In genomic region chr5:1759378-1759970, GRCh38 we compare ENCODE assay signal across 31 cellular contexts. TPM values are rescaled to one million over a fixed set of nuclear protein-coding genes. Genes with fewer than 3 reads are reported as not detected.
A peak's percentile ranks its signal among the peaks of the same experiment; 100 is the strongest.
DNase-seq lines count a peak whose midpoint lies in the region; ATAC-seq and TF ChIP-seq lines count a peak whose summit lies in the region.
"Had no signal": no experiment of that assay in that cellular context is flagged by ENCODE, and none has a peak within 500 bp of the region (broad histone marks: within the 10 kb centered on the region; RNA-seq: fewer than 3 reads in every experiment).

No MANE protein-coding gene starts in this region.

- TF ChIP-seq POLR2A in ovary (IDR thresholded peaks at IDR 0.05) = no peak

- no peak for ATAC-seq in Right ventricle myocardium superior (ENCODE audit: poor library complexity)
- no peak for ATAC-seq in left ventricle myocardium superior
- ATAC-seq: GM12878; mucosa of descending colon; natural killer cell treated with Interleukin-12 subunit alpha and Interleukin-12 subunit beta and Interleukin-15 and Interleukin-18, amount 100 ng/mL, for 72 hours had no signal

- H3K4me3 Mint-ChIP-seq in chondrocyte (ENCODE audit: unreplicated experiment) = no peak overlapping the region
- H3K4me3 Mint-ChIP-seq: brain; natural killer cell treated with Interleukin-12 subunit alpha and Interleukin-12 subunit beta and Interleukin-15 and Interleukin-18, amount 100 ng/mL, for 72 hours; T-helper 2 cell treated with Interferon-gamma antibody and Interleukin-4, amounts not matched to agents 5 μg/mL and 100 μg/mL, for 36 hours had no signal

- H3K27me3 ChIP-seq in ovary = no peaks in the 10 kb centered on the region
- H3K27me3 ChIP-seq: uterus had no signal

- TF ChIP-seq EP300 in ovary (IDR thresholded peaks at IDR 0.05) = no peak

- peaks cover 7% of the 10 kb centered on the region for H3K9me3 Mint-ChIP-seq in chondrocyte (ENCODE audit: low read depth)
- H3K9me3 Mint-ChIP-seq: natural killer cell treated with Interleukin-12 subunit alpha and Interleukin-12 subunit beta and Interleukin-15 and Interleukin-18, amount 100 ng/mL, for 72 hours had no signal

- intact Hi-C loops in Right ventricle myocardium superior (cut with DNase I) = no loop called here
- intact Hi-C loops in left ventricle myocardium superior (cut with micrococcal nuclease) = no loop called here
- intact Hi-C loops in ovary (cut with DNase I) = no loop called here

- H3K36me3 Mint-ChIP-seq in chondrocyte (ENCODE audit: low read depth) = no peaks in the 10 kb centered on the region
- H3K36me3 Mint-ChIP-seq: natural killer cell treated with Interleukin-12 subunit alpha and Interleukin-12 subunit beta and Interleukin-15 and Interleukin-18, amount 100 ng/mL, for 72 hours had no signal

- no peaks in the 10 kb centered on the region for H3K4me1 ChIP-seq in ovary (ENCODE audit: insufficient read depth)
- H3K4me1 ChIP-seq: esophagus squamous epithelium, uterus had no signal

- H3K4me3 ChIP-seq in ovary = no peak overlapping the region
- H3K4me3 ChIP-seq: dorsolateral prefrontal cortex, esophagus squamous epithelium, GM12878, GM23248, mucosa of descending colon, uterus had no signal

- 75 to 81% (median 79%) methylated on average over 13 of the region's 13 CpGs for WGBS in ovary, 3 donors

- DNase-seq in Right ventricle myocardium superior = peak; percentile 27
- no peak for DNase-seq in left ventricle myocardium superior
- peak; percentile 46 for DNase-seq in chondrocyte (ENCODE audit: low spot score)
- DNase-seq in ovary = peak in 3 of 5 donors; percentile 1 to 15 (median 2)
- no peak for DNase-seq in HuH-7.5 (ENCODE audit: low spot score)
- no peak for DNase-seq in NCI-H2029 (lab: John Stamatoyannopoulos, UW)
- DNase-seq in glomerular visceral epithelial cell (ENCODE audit: extremely low spot score) = no peak
- DNase-seq: ACHN; activated CD4-positive, alpha-beta T cell treated with anti-CD3 and anti-CD28 coated beads for 4 hours; activated naive CD4-positive, alpha-beta T cell treated with anti-CD3 and anti-CD28 coated beads, Interleukin-2, amount 50 U/mL, for 16 hours; cerebellar nuclear complex; DMS153; esophagus squamous epithelium; foreskin melanocyte; GM23248; Karpas-422; kidney glomerular epithelial cell; mucosa of descending colon; NCI-H1417; NCI-H2081 treated with DMSO at 0.1 percent for 48 hours; NCI-H446; NCI-H774; retina; small intestine; stimulated activated naive CD4-positive, alpha-beta T cell had no signal

- no peak overlapping the region for H3K27ac Mint-ChIP-seq in chondrocyte (ENCODE audit: unreplicated experiment)
- H3K27ac Mint-ChIP-seq: brain; natural killer cell treated with Interleukin-12 subunit alpha and Interleukin-12 subunit beta and Interleukin-15 and Interleukin-18, amount 100 ng/mL, for 72 hours; T-helper 2 cell treated with Interferon-gamma antibody and Interleukin-4, amounts not matched to agents 5 μg/mL and 100 μg/mL, for 36 hours had no signal

- peaks cover 2% of the 10 kb centered on the region for H3K4me1 Mint-ChIP-seq in chondrocyte (ENCODE audit: low read depth)

- TF ChIP-seq CTCF in chondrocyte (IDR thresholded peaks at IDR 0.05) (no peak), ovary (IDR thresholded peaks at IDR 0.05) (no peak)

- H3K27ac ChIP-seq in ovary = no peak overlapping the region
- H3K27ac ChIP-seq: dorsolateral prefrontal cortex, esophagus squamous epithelium, GM23248, uterus had no signal

- H3K27me3 Mint-ChIP-seq in chondrocyte (ENCODE audit: low read depth) = peaks cover 25% of the 10 kb centered on the region

- H3K36me3 ChIP-seq in ovary = no peaks in the 10 kb centered on the region
- H3K36me3 ChIP-seq: esophagus squamous epithelium, uterus had no signal

- H3K9me3 ChIP-seq in ovary = no peaks in the 10 kb centered on the region
- H3K9me3 ChIP-seq: esophagus squamous epithelium, mucosa of descending colon, uterus had no signal

RNA-seq across cellular contexts. Expression of gene MRPL36, which starts 40.2 kb away (rescaled TPM):
- total RNA-seq in Right ventricle myocardium superior = 65.5 TPM
- 66.7 TPM for total RNA-seq in left ventricle myocardium superior
- 37.4 to 50.8 TPM (median 48.3 TPM) in 3 replicates for total RNA-seq in chondrocyte
- 10 to 100 TPM; 26.8 to 42.5 (median 33.8) TPM for total RNA-seq in ovary
- 10 to 100 TPM; 40.8 to 60.7 TPM for polyA plus RNA-seq in ovary

RNA-seq across cellular contexts. Expression of gene NDUFS6, which starts 41.7 kb away (rescaled TPM):
- total RNA-seq in Right ventricle myocardium superior (126 TPM), left ventricle myocardium superior (128 TPM), chondrocyte (23.7 to 31.3 TPM (median 25.7 TPM) in 3 replicates), ovary (10 to 100 TPM; 16.3 to 50.8 (median 21.5) TPM)
- 10 to 100 TPM; 17.0 to 31.2 TPM for polyA plus RNA-seq in ovary

Comparison
In these comparisons a context has a peak if more than half of its experiments do, and no peak if none do; other contexts are left out.
1. DNase-seq: peak in Right ventricle myocardium superior (single experiment), chondrocyte (single experiment) and ovary (3 of 5); none in left ventricle myocardium superior (single experiment), HuH-7.5 (single experiment), NCI-H2029 (single experiment) and glomerular visceral epithelial cell (single experiment).